Comparison of ENCODE assay signal across 23 cellular contexts in the genomic region with DNA sequence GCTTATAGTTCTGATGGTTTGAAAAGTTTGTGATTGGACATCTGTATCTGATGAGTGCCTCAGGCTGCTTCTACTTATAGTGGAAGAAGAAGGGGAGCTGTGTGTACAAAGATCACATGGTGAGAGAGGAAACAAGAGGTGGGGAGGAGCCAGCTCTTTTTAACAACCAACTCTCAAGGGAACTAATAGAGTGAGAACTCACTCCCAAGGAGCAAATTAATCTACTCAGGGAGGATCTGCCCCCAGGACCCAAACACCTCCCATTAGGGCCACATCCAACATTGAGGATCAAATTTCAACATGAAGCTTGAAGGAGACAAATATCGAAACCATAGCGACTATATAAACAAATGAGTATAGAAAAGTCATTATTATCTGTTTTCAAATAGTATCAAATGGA.
A peak's percentile ranks its signal among the peaks of the same experiment; 100 is the strongest.
DNase-seq lines count a peak whose midpoint lies in the region; ATAC-seq and TF ChIP-seq lines count a peak whose summit lies in the region.
"Had no signal": no experiment of that assay in that cellular context is flagged by ENCODE, and none has a peak within 500 bp of the region (broad histone marks: within the 10 kb centered on the region; RNA-seq: fewer than 3 reads in every experiment).

No MANE protein-coding gene starts in this region.

- no peaks in the 10 kb centered on the region for H3K9me3 ChIP-seq in body of pancreas
- no peaks in the 10 kb centered on the region for H3K9me3 ChIP-seq in upper lobe of left lung
- H3K9me3 ChIP-seq: SJSA1 had no signal

- TF ChIP-seq POLR2A in body of pancreas (IDR thresholded peaks at IDR 0.05) = no peak
- no peak for TF ChIP-seq POLR2A in upper lobe of left lung (IDR thresholded peaks at IDR 0.05)

- DNase-seq in NCI-H524 (lab: John Stamatoyannopoulos, UW) (peak; percentile 10 to 41), NCI-H524 treated with DMSO at 0.1 percent for 48 hours (lab: John Stamatoyannopoulos, UW) (no peak), NCI-H2171 (lab: John Stamatoyannopoulos, UW) (peak; percentile 57), body of pancreas (peak in 3 of 4 donors; percentile 10 to 14 (median 13)), upper lobe of left lung (no peak), GM20000 (ENCODE audit: low spot score) (no peak), NCI-H1048 (lab: John Stamatoyannopoulos, UW) (no peak)
- DNase-seq: activated CD4-positive, alpha-beta T cell treated with anti-CD3 and anti-CD28 coated beads for 4 hours; activated T-cell treated with anti-CD3 and anti-CD28 coated beads, Interleukin-2, amount 50 U/mL, for 24 hours; brain microvascular endothelial cell; DND-41; effector CD8-positive, alpha-beta T cell; erythroblast; foreskin keratinocyte; KBM-7; left colon; naive B cell; NCI-H345; occipital lobe; transverse colon had no signal

- H3K27me3 ChIP-seq in body of pancreas = no peaks in the 10 kb centered on the region
- no peaks in the 10 kb centered on the region for H3K27me3 ChIP-seq in upper lobe of left lung
- H3K27me3 ChIP-seq: brain microvascular endothelial cell, foreskin keratinocyte, SJSA1, transverse colon had no signal

- no peak for TF ChIP-seq EP300 in upper lobe of left lung (IDR thresholded peaks at IDR 0.05)

- H3K36me3 ChIP-seq in body of pancreas (replicated peaks in 1 of 2; ENCODE audit: insufficient read depth in 1 of 2, low read depth in 2 of 2) = no peaks in the 10 kb centered on the region
- no peaks in the 10 kb centered on the region for H3K36me3 ChIP-seq in upper lobe of left lung
- H3K36me3 ChIP-seq: brain microvascular endothelial cell, SJSA1, transverse colon had no signal

- H3K4me3 ChIP-seq in body of pancreas (no peak overlapping the region), upper lobe of left lung (no peak overlapping the region)
- H3K4me3 ChIP-seq: SJSA1, transverse colon had no signal

- no peak overlapping the region for H3K27ac ChIP-seq in body of pancreas
- H3K27ac ChIP-seq in upper lobe of left lung = no peak overlapping the region
- H3K27ac ChIP-seq: brain microvascular endothelial cell, foreskin keratinocyte, SJSA1, transverse colon had no signal

- intact Hi-C loops in body of pancreas (cut with DNase I) = no loop called here

- H3K4me1 ChIP-seq in body of pancreas (peaks cover 5% of the 10 kb centered on the region), upper lobe of left lung (no peaks in the 10 kb centered on the region)
- H3K4me1 ChIP-seq: foreskin keratinocyte, SJSA1, transverse colon had no signal

- peak; percentile 87 for ATAC-seq in body of pancreas
- ATAC-seq in GM21390 (IDR thresholded peaks at IDR 0.05; ENCODE audit: unreplicated experiment) = no peak
- ATAC-seq in upper lobe of left lung (ENCODE audit: low FRiP score in 2 of 2) = no peak
- ATAC-seq: foreskin keratinocyte, left colon, Panc1 had no signal

- WGBS in body of pancreas, 2 donors = 36 to 37% methylated on average over 2 of the region's 2 CpGs
- 68 to 79% methylated on average over 2 of the region's 2 CpGs for WGBS in upper lobe of left lung, 2 donors

- TF ChIP-seq CTCF in body of pancreas (IDR thresholded peaks at IDR 0.05) (no peak), upper lobe of left lung (IDR thresholded peaks at IDR 0.05) (no peak), GM20000 (IDR thresholded peaks at IDR 0.05; ENCODE audit: extremely low read depth, missing control alignments) (no peak)

Comparison
In these comparisons a context has a peak if more than half of its experiments do, and no peak if none do; other contexts are left out.
1. DNase-seq: peak in NCI-H524 (2 of 2), NCI-H2171 (single experiment) and body of pancreas (3 of 4); none in NCI-H524 treated with DMSO at 0.1 percent for 48 hours (single experiment), upper lobe of left lung (0 of 2), GM20000 (single experiment) and NCI-H1048 (single experiment).